1 cellular context compared by ENCODE assay signal in the genomic region with DNA sequence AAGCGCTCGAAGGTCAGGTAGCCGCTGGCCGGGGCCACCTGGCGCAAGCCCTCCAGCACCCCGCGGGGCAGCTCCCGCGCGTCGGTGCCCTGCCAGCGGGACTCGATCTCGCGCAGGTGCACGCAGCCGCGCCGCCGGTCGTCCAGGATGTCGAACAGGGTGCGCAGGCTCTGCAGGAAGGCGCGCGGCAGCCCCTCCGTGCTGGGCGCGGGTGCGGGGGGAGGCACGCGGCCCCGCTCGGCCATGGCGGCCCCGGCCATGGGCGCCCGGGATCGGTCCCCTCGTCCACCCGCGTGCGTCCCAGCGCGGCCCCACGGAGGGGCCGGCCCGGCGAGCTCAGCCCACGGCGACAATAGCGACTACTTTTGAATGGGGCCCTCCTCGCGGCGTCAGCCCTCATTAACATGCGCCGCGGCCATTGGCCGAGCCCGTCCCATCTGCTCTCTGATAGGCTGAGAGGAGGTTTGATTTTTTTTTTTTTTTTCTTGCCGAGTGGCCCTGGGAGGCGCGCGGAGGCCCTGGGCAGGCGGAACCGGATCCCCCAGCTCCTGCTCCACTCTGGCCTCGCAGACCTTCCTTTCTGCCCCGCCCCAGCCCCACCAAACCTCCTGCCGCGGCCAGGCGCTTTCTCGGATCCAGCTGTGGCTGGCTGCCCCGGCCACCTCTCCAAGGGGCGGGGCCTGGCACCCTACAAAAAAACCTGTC.
A peak's percentile ranks its signal among the peaks of the same experiment; 100 is the strongest.
TF ChIP-seq lines count a peak whose summit lies in the region.

A gene with protein sequence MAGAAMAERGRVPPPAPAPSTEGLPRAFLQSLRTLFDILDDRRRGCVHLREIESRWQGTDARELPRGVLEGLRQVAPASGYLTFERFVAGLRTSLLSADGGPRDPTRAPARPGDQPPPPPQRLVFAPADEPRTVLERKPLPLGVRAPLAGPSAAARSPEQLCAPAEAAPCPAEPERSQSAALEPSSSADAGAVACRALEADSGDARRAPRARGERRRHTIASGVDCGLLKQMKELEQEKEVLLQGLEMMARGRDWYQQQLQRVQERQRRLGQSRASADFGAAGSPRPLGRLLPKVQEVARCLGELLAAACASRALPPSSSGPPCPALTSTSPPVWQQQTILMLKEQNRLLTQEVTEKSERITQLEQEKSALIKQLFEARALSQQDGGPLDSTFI (minus strand): TSS at position 357 of the 705 bp plus-strand sequence. CDS start 97 bp downstream, at position 260.

TF ChIP-seq in HepG2, 621 proteins besides CTCF, POLR2A, EP300 and RAD21 (continued from another document and continues in another):
- TF ChIP-seq, protein P1, sequence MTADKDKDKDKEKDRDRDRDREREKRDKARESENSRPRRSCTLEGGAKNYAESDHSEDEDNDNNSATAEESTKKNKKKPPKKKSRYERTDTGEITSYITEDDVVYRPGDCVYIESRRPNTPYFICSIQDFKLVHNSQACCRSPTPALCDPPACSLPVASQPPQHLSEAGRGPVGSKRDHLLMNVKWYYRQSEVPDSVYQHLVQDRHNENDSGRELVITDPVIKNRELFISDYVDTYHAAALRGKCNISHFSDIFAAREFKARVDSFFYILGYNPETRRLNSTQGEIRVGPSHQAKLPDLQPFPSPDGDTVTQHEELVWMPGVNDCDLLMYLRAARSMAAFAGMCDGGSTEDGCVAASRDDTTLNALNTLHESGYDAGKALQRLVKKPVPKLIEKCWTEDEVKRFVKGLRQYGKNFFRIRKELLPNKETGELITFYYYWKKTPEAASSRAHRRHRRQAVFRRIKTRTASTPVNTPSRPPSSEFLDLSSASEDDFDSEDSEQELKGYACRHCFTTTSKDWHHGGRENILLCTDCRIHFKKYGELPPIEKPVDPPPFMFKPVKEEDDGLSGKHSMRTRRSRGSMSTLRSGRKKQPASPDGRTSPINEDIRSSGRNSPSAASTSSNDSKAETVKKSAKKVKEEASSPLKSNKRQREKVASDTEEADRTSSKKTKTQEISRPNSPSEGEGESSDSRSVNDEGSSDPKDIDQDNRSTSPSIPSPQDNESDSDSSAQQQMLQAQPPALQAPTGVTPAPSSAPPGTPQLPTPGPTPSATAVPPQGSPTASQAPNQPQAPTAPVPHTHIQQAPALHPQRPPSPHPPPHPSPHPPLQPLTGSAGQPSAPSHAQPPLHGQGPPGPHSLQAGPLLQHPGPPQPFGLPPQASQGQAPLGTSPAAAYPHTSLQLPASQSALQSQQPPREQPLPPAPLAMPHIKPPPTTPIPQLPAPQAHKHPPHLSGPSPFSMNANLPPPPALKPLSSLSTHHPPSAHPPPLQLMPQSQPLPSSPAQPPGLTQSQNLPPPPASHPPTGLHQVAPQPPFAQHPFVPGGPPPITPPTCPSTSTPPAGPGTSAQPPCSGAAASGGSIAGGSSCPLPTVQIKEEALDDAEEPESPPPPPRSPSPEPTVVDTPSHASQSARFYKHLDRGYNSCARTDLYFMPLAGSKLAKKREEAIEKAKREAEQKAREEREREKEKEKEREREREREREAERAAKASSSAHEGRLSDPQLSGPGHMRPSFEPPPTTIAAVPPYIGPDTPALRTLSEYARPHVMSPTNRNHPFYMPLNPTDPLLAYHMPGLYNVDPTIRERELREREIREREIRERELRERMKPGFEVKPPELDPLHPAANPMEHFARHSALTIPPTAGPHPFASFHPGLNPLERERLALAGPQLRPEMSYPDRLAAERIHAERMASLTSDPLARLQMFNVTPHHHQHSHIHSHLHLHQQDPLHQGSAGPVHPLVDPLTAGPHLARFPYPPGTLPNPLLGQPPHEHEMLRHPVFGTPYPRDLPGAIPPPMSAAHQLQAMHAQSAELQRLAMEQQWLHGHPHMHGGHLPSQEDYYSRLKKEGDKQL (CRISPR knock-in tag; IDR thresholded peaks at IDR 0.05; ENCODE audit: low read depth) = no peak
- TF ChIP-seq ZNF484 (CRISPR knock-in tag; IDR thresholded peaks at IDR 0.05; ENCODE audit: borderline replicate concordance, low read depth) = no peak
- no peak for TF ChIP-seq EZH2 (conservative IDR thresholded peaks at IDR 0.05; ENCODE audit: low read depth, low read length)
- TF ChIP-seq ZBTB7A (CRISPR knock-in tag; IDR thresholded peaks at IDR 0.05) = no peak
- TF ChIP-seq ZNF136 (CRISPR knock-in tag; IDR thresholded peaks at IDR 0.05; ENCODE audit: low read depth) = no peak
- no peak for TF ChIP-seq BHLHE40 (IDR thresholded peaks at IDR 0.05; ENCODE audit: low read length)
- no peak for TF ChIP-seq ZNF550 (CRISPR knock-in tag; IDR thresholded peaks at IDR 0.05; ENCODE audit: borderline replicate concordance)
- TF ChIP-seq GPN1 (CRISPR knock-in tag; IDR thresholded peaks at IDR 0.05; ENCODE audit: borderline replicate concordance) = no peak
- TF ChIP-seq HNRNPUL1 (IDR thresholded peaks at IDR 0.05; ENCODE audit: low read depth, low read length) = no peak
- TF ChIP-seq ZFP37 (CRISPR knock-in tag; IDR thresholded peaks at IDR 0.05; ENCODE audit: borderline replicate concordance) = no peak
- TF ChIP-seq ZNF121 (CRISPR knock-in tag; IDR thresholded peaks at IDR 0.05) = no peak
- no peak for TF ChIP-seq DR1 (CRISPR knock-in tag; IDR thresholded peaks at IDR 0.05)
- TF ChIP-seq SRF (IDR thresholded peaks at IDR 0.05; ENCODE audit: low read depth, low read length) = no peak
- no peak for TF ChIP-seq GLI4 (CRISPR knock-in tag; IDR thresholded peaks at IDR 0.05; ENCODE audit: borderline replicate concordance)
- TF ChIP-seq HMG20A (CRISPR knock-in tag; IDR thresholded peaks at IDR 0.05; ENCODE audit: borderline replicate concordance) = no peak
- TF ChIP-seq, protein P2, sequence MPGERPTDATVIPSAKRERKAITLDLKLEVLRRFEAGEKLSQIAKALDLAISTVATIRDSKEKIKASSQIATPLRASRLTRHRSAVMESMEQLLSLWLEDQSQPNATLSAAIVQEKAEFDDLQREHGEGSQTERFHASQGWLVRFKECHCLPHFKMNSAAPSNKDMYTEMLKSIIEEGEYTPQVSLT (CRISPR knock-in tag; IDR thresholded peaks at IDR 0.05; ENCODE audit: borderline replicate concordance, low read depth) = no peak
- no peak for TF ChIP-seq KAT2B (IDR thresholded peaks at IDR 0.05; ENCODE audit: borderline replicate concordance, low read depth, low read length)
- TF ChIP-seq ZNF547 (CRISPR knock-in tag; IDR thresholded peaks at IDR 0.05) = no peak
- TF ChIP-seq ZNF543 (CRISPR knock-in tag; IDR thresholded peaks at IDR 0.05) = no peak
- TF ChIP-seq IKZF1 (IDR thresholded peaks at IDR 0.05) = no peak
- TF ChIP-seq ZNF335 (CRISPR knock-in tag; IDR thresholded peaks at IDR 0.05) = no peak
- TF ChIP-seq, protein P3, sequence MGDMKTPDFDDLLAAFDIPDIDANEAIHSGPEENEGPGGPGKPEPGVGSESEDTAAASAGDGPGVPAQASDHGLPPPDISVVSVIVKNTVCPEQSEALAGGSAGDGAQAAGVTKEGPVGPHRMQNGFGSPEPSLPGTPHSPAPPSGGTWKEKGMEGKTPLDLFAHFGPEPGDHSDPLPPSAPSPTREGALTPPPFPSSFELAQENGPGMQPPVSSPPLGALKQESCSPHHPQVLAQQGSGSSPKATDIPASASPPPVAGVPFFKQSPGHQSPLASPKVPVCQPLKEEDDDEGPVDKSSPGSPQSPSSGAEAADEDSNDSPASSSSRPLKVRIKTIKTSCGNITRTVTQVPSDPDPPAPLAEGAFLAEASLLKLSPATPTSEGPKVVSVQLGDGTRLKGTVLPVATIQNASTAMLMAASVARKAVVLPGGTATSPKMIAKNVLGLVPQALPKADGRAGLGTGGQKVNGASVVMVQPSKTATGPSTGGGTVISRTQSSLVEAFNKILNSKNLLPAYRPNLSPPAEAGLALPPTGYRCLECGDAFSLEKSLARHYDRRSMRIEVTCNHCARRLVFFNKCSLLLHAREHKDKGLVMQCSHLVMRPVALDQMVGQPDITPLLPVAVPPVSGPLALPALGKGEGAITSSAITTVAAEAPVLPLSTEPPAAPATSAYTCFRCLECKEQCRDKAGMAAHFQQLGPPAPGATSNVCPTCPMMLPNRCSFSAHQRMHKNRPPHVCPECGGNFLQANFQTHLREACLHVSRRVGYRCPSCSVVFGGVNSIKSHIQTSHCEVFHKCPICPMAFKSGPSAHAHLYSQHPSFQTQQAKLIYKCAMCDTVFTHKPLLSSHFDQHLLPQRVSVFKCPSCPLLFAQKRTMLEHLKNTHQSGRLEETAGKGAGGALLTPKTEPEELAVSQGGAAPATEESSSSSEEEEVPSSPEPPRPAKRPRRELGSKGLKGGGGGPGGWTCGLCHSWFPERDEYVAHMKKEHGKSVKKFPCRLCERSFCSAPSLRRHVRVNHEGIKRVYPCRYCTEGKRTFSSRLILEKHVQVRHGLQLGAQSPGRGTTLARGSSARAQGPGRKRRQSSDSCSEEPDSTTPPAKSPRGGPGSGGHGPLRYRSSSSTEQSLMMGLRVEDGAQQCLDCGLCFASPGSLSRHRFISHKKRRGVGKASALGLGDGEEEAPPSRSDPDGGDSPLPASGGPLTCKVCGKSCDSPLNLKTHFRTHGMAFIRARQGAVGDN (CRISPR knock-in tag; IDR thresholded peaks at IDR 0.05) = peak; percentile 79
- no peak for TF ChIP-seq SOX5 (CRISPR knock-in tag; IDR thresholded peaks at IDR 0.05; ENCODE audit: borderline replicate concordance)
- no peak for TF ChIP-seq ZNF33A (CRISPR knock-in tag; IDR thresholded peaks at IDR 0.05; ENCODE audit: borderline replicate concordance)
- TF ChIP-seq ZNF446 (CRISPR knock-in tag; IDR thresholded peaks at IDR 0.05) = no peak
- TF ChIP-seq MEF2D (CRISPR knock-in tag; IDR thresholded peaks at IDR 0.05) = no peak; the same call in 1 of the 2 replicates
- no peak for TF ChIP-seq SRY (CRISPR knock-in tag; IDR thresholded peaks at IDR 0.05)
- TF ChIP-seq ONECUT2 (CRISPR knock-in tag; IDR thresholded peaks at IDR 0.05) = no peak
- no peak for TF ChIP-seq FIP1L1 (IDR thresholded peaks at IDR 0.05; ENCODE audit: borderline replicate concordance, insufficient read depth, low read depth, low read length)
- no peak for TF ChIP-seq ZNF619 (CRISPR knock-in tag; IDR thresholded peaks at IDR 0.05)
- TF ChIP-seq KDM2A (CRISPR knock-in tag; IDR thresholded peaks at IDR 0.05; ENCODE audit: borderline replicate concordance, low read depth) = peak; percentile 50; the same call in 1 of the 2 replicates
- peak; percentile 79 for TF ChIP-seq POLR2AphosphoS5 (IDR thresholded peaks at IDR 0.05; ENCODE audit: low read depth, low read length)
- no peak for TF ChIP-seq RAD51 (IDR thresholded peaks at IDR 0.05; ENCODE audit: borderline replicate concordance)
- TF ChIP-seq, protein P4, sequence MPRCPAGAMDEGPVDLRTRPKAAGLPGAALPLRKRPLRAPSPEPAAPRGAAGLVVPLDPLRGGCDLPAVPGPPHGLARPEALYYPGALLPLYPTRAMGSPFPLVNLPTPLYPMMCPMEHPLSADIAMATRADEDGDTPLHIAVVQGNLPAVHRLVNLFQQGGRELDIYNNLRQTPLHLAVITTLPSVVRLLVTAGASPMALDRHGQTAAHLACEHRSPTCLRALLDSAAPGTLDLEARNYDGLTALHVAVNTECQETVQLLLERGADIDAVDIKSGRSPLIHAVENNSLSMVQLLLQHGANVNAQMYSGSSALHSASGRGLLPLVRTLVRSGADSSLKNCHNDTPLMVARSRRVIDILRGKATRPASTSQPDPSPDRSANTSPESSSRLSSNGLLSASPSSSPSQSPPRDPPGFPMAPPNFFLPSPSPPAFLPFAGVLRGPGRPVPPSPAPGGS (CRISPR knock-in tag; IDR thresholded peaks at IDR 0.05) = no peak
- no peak for TF ChIP-seq SKI (IDR thresholded peaks at IDR 0.05; ENCODE audit: partially characterized antibody)
- TF ChIP-seq, protein P5, sequence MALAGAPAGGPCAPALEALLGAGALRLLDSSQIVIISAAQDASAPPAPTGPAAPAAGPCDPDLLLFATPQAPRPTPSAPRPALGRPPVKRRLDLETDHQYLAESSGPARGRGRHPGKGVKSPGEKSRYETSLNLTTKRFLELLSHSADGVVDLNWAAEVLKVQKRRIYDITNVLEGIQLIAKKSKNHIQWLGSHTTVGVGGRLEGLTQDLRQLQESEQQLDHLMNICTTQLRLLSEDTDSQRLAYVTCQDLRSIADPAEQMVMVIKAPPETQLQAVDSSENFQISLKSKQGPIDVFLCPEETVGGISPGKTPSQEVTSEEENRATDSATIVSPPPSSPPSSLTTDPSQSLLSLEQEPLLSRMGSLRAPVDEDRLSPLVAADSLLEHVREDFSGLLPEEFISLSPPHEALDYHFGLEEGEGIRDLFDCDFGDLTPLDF (CRISPR knock-in tag; IDR thresholded peaks at IDR 0.05) = 0 out of 2 replicates have a peak, but pooled peaks have one; percentile 35
- TF ChIP-seq ZNF441 (CRISPR knock-in tag; IDR thresholded peaks at IDR 0.05; ENCODE audit: borderline replicate concordance) = no peak
- TF ChIP-seq SMAD1 (CRISPR knock-in tag; IDR thresholded peaks at IDR 0.05; ENCODE audit: borderline replicate concordance, low read depth) = no peak
- no peak for TF ChIP-seq ZNF354B (CRISPR knock-in tag; IDR thresholded peaks at IDR 0.05)
- no peak for TF ChIP-seq ZFP90 (CRISPR knock-in tag; IDR thresholded peaks at IDR 0.05; ENCODE audit: borderline replicate concordance)
- TF ChIP-seq, protein P6, sequence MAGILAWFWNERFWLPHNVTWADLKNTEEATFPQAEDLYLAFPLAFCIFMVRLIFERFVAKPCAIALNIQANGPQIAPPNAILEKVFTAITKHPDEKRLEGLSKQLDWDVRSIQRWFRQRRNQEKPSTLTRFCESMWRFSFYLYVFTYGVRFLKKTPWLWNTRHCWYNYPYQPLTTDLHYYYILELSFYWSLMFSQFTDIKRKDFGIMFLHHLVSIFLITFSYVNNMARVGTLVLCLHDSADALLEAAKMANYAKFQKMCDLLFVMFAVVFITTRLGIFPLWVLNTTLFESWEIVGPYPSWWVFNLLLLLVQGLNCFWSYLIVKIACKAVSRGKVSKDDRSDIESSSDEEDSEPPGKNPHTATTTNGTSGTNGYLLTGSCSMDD (CRISPR knock-in tag; IDR thresholded peaks at IDR 0.05) = no peak
- peak; percentile 66 for TF ChIP-seq CCDC6 (CRISPR knock-in tag; IDR thresholded peaks at IDR 0.05)
- no peak for TF ChIP-seq MZF1 (CRISPR knock-in tag; IDR thresholded peaks at IDR 0.05; ENCODE audit: borderline replicate concordance)
- TF ChIP-seq CEBPG (CRISPR knock-in tag; IDR thresholded peaks at IDR 0.05) = no peak
- no peak for TF ChIP-seq HOXA5 (CRISPR knock-in tag; IDR thresholded peaks at IDR 0.05)
- peak; percentile 68 for TF ChIP-seq KAT8 (CRISPR knock-in tag; IDR thresholded peaks at IDR 0.05)
- TF ChIP-seq, protein P7, sequence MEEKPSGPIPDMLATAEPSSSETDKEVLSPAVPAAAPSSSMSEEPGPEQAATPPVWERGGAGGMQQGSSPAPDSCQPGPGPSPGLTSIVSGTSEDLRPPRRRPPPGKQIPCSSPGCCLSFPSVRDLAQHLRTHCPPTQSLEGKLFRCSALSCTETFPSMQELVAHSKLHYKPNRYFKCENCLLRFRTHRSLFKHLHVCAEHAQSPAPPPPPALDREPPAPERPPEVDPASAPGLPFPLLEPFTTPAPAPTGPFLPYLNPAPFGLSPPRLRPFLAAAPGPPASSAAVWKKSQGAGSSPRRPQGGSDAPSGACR (CRISPR knock-in tag; IDR thresholded peaks at IDR 0.05) = no peak; the same call in 1 of the 2 replicates
- TF ChIP-seq, protein P8, sequence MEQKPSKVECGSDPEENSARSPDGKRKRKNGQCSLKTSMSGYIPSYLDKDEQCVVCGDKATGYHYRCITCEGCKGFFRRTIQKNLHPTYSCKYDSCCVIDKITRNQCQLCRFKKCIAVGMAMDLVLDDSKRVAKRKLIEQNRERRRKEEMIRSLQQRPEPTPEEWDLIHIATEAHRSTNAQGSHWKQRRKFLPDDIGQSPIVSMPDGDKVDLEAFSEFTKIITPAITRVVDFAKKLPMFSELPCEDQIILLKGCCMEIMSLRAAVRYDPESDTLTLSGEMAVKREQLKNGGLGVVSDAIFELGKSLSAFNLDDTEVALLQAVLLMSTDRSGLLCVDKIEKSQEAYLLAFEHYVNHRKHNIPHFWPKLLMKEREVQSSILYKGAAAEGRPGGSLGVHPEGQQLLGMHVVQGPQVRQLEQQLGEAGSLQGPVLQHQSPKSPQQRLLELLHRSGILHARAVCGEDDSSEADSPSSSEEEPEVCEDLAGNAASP (CRISPR knock-in tag; IDR thresholded peaks at IDR 0.05; ENCODE audit: borderline replicate concordance) = no peak
- no peak for TF ChIP-seq CENPX (CRISPR knock-in tag; IDR thresholded peaks at IDR 0.05)
- no peak for TF ChIP-seq TBL1XR1 (IDR thresholded peaks at IDR 0.05; ENCODE audit: borderline replicate concordance, low read length, partially characterized antibody)
